Comparison of ENCODE assay signal across 18 cellular contexts in the genomic region with DNA sequence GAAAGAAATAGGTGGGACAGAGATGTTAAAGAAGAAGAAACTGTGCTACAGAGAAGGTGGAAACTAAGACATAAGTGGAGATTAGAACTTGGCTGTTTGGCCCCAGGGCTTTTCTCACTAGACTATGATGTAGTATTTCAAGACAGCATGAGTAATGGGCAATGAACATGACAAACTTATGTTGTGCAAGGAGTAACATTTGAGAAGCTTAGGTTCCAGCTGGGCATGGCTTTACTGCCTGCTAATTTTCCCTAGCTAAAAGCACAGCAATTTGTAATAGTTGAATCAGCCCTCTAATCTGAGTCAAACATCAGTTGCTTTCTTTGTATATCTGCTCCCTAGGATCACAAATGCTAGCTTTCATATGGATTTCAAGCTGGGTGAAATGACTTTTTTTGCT.
DNase-seq lines count a peak whose midpoint lies in the region.
"Had no signal": no experiment of that assay in that cellular context is flagged by ENCODE, and none has a peak within 500 bp of the region (broad histone marks: within the 10 kb centered on the region; RNA-seq: fewer than 3 reads in every experiment).

No MANE protein-coding gene starts in this region.

- no peak overlapping the region for H3K56ac ChIP-seq in mesendoderm (ENCODE audit: low read length)

- no peak overlapping the region for H3K18ac ChIP-seq in mesendoderm (ENCODE audit: low read length)

- H4K8ac ChIP-seq in mesendoderm (ENCODE audit: low read depth, low read length) = no peak overlapping the region

- no peak overlapping the region for H3K4ac ChIP-seq in mesendoderm (ENCODE audit: low read depth, low read length)

- H3K27ac ChIP-seq in epithelial cell of prostate (peak overlapping the region; percentile 46), mesendoderm (ENCODE audit: low read depth, low read length) (no peak overlapping the region)
- H3K27ac ChIP-seq: BLaER1, psoas muscle, tibial nerve had no signal

- H2BK5ac ChIP-seq in mesendoderm (ENCODE audit: low read length) = no peak overlapping the region

- H2BK15ac ChIP-seq in mesendoderm (replicated peaks; ENCODE audit: low read depth) = no peak overlapping the region

- H3K27me3 ChIP-seq in mesendoderm (ENCODE audit: insufficient read depth, low read length, poor library complexity) = no peaks in the 10 kb centered on the region
- H3K27me3 ChIP-seq: BLaER1, tibial nerve had no signal

- H3K36me3 ChIP-seq in mesendoderm (ENCODE audit: control insufficient read depth, insufficient read depth, low read length) = no peaks in the 10 kb centered on the region
- H3K36me3 ChIP-seq: BLaER1, tibial nerve had no signal

- H4K5ac ChIP-seq in mesendoderm (ENCODE audit: low read length) = no peak overlapping the region

- no peaks in the 10 kb centered on the region for H3K4me1 ChIP-seq in mesendoderm (ENCODE audit: control insufficient read depth, low read depth, low read length)
- H3K4me1 ChIP-seq: psoas muscle, tibial nerve had no signal

- H3K79me1 ChIP-seq in mesendoderm (ENCODE audit: low read length) = no peaks in the 10 kb centered on the region

- no peak overlapping the region for H2BK120ac ChIP-seq in mesendoderm (ENCODE audit: low read depth, low read length)

- no peak overlapping the region for H3K9ac ChIP-seq in mesendoderm (ENCODE audit: low read length)
- H3K9ac ChIP-seq: BLaER1 had no signal

- no peak overlapping the region for H2AK5ac ChIP-seq in mesendoderm (ENCODE audit: low read length)

- H3K4me2 ChIP-seq in mesendoderm (ENCODE audit: low read length) = no peak overlapping the region
- H3K4me2 ChIP-seq: BLaER1 had no signal

- H3K23ac ChIP-seq in mesendoderm (ENCODE audit: low read length) = no peak overlapping the region

- H3K79me2 ChIP-seq in mesendoderm (ENCODE audit: control insufficient read depth, insufficient read depth, low read length) = no peaks in the 10 kb centered on the region

- DNase-seq in LHCN-M2 (ENCODE audit: low read depth) (peak; percentile 1), RKO (ENCODE audit: low spot score) (peak; percentile 8), epithelial cell of prostate (ENCODE audit: low read depth, low spot score) (peak; percentile 90), non-pigmented ciliary epithelial cell (ENCODE audit: low read depth) (peak; percentile 19), NCI-H510A treated with DMSO at 0.1 percent for 48 hours (lab: John Stamatoyannopoulos, UW) (no peak), mesendoderm (no peak), NCI-H446 (lab: John Stamatoyannopoulos, UW) (no peak), superior temporal gyrus (ENCODE audit: extremely low spot score) (no peak)
- DNase-seq: activated CD4-positive, alpha-beta T cell treated with anti-CD3 and anti-CD28 coated beads for 36 hours; amniotic stem cell; effector memory CD4-positive, alpha-beta T cell; midbrain; NCI-H524 treated with DMSO at 0.1 percent for 48 hours; psoas muscle; stimulated activated CD4-positive, alpha-beta T cell treated with anti-CD3 and anti-CD28 coated beads, Interleukin-12 subunit alpha, Interleukin-12 subunit beta, amount 100 ng/mL, for 4 hours; T-helper 9 cell had no signal

- no peak overlapping the region for H3K4me3 ChIP-seq in mesendoderm (ENCODE audit: low read length)
- H3K4me3 ChIP-seq: BLaER1, psoas muscle, tibial nerve had no signal

Comparison
In these comparisons a context has a peak if more than half of its experiments do, and no peak if none do; other contexts are left out.
1. DNase-seq: peak in LHCN-M2 (single experiment), RKO (single experiment), epithelial cell of prostate (single experiment) and non-pigmented ciliary epithelial cell (single experiment); none in NCI-H510A treated with DMSO at 0.1 percent for 48 hours (single experiment), mesendoderm (single experiment), NCI-H446 (0 of 2) and superior temporal gyrus (single experiment).